Comparison of ENCODE assay signal across 16 cellular contexts in genomic region chr3:117356296-117356695, GRCh38.
"Had no signal": no experiment of that assay in that cellular context is flagged by ENCODE, and none has a peak within 500 bp of the region (broad histone marks: within the 10 kb centered on the region; RNA-seq: fewer than 3 reads in every experiment).

No MANE protein-coding gene starts in this region.

- H3K36me3 ChIP-seq: brain microvascular endothelial cell, colonic mucosa, left lung, thoracic aorta, upper lobe of left lung had no signal

- ATAC-seq: activated CD8-positive, alpha-beta T cell treated with anti-CD3 and anti-CD28 coated beads for 36 hours; activated naive CD8-positive, alpha-beta T cell treated with anti-CD3 and anti-CD28 coated beads, Interleukin-2, amount 50 U/mL, for 24 hours had no signal

- H3K9me3 ChIP-seq: colonic mucosa, thoracic aorta, upper lobe of left lung had no signal

- H3K79me2 ChIP-seq: hepatocyte had no signal

- H2AFZ ChIP-seq: hepatocyte had no signal

- H3K4me2 ChIP-seq: hepatocyte had no signal

- H3K27ac Mint-ChIP-seq: activated CD4-positive, alpha-beta T cell treated with anti-CD3 and anti-CD28 coated beads, Interleukin-2, amount 10 ng/mL, durations not matched to agents 24 days and 14 days; activated CD8-positive, alpha-beta T cell treated with anti-CD3 and anti-CD28 coated beads for 36 hours; activated naive CD4-positive, alpha-beta T cell treated with anti-CD3 and anti-CD28 coated beads, Interleukin-2, amount 10 ng/mL, durations not matched to agents 7 days and 5 days; activated naive CD8-positive, alpha-beta T cell treated with anti-CD3 and anti-CD28 coated beads, Interleukin-2, amount 50 U/mL, for 24 hours; endodermal cell; nephron progenitor cell; stimulated activated naive B cell treated with anti-CD40 and anti-IgM and Interleukin-4, amounts not matched to agents 10 μg/mL and 1 μg/mL and 100 μg/mL, for 72 hours had no signal

- H3K4me1 Mint-ChIP-seq: activated CD4-positive, alpha-beta T cell treated with anti-CD3 and anti-CD28 coated beads, Interleukin-2, amount 10 ng/mL, durations not matched to agents 24 days and 14 days; activated naive CD4-positive, alpha-beta T cell treated with anti-CD3 and anti-CD28 coated beads, Interleukin-2, amount 10 ng/mL, durations not matched to agents 7 days and 5 days; activated naive CD8-positive, alpha-beta T cell treated with anti-CD3 and anti-CD28 coated beads, Interleukin-2, amount 50 U/mL, for 24 hours; nephron progenitor cell; stimulated activated naive B cell treated with anti-CD40 and anti-IgM and Interleukin-4, amounts not matched to agents 10 μg/mL and 1 μg/mL and 100 μg/mL, for 72 hours had no signal

- H3K27ac ChIP-seq: brain microvascular endothelial cell, colonic mucosa, foreskin keratinocyte, hepatocyte, left lung, thoracic aorta, upper lobe of left lung had no signal

- H3K27me3 Mint-ChIP-seq: activated CD4-positive, alpha-beta T cell treated with anti-CD3 and anti-CD28 coated beads, Interleukin-2, amount 10 ng/mL, durations not matched to agents 24 days and 14 days; activated CD8-positive, alpha-beta T cell treated with anti-CD3 and anti-CD28 coated beads for 36 hours; activated naive CD4-positive, alpha-beta T cell treated with anti-CD3 and anti-CD28 coated beads, Interleukin-2, amount 10 ng/mL, durations not matched to agents 7 days and 5 days; activated naive CD8-positive, alpha-beta T cell treated with anti-CD3 and anti-CD28 coated beads, Interleukin-2, amount 50 U/mL, for 24 hours; stimulated activated naive B cell treated with anti-CD40 and anti-IgM and Interleukin-4, amounts not matched to agents 10 μg/mL and 1 μg/mL and 100 μg/mL, for 72 hours had no signal

- H3K4me1 ChIP-seq: colonic mucosa, foreskin keratinocyte, left lung, upper lobe of left lung had no signal

- H3K4me3 Mint-ChIP-seq: activated CD4-positive, alpha-beta T cell treated with anti-CD3 and anti-CD28 coated beads, Interleukin-2, amount 10 ng/mL, durations not matched to agents 24 days and 14 days; activated CD8-positive, alpha-beta T cell treated with anti-CD3 and anti-CD28 coated beads for 36 hours; activated naive CD4-positive, alpha-beta T cell treated with anti-CD3 and anti-CD28 coated beads, Interleukin-2, amount 10 ng/mL, durations not matched to agents 7 days and 5 days; activated naive CD8-positive, alpha-beta T cell treated with anti-CD3 and anti-CD28 coated beads, Interleukin-2, amount 50 U/mL, for 24 hours; endodermal cell; nephron progenitor cell; stimulated activated naive B cell treated with anti-CD40 and anti-IgM and Interleukin-4, amounts not matched to agents 10 μg/mL and 1 μg/mL and 100 μg/mL, for 72 hours had no signal

- H3K36me3 Mint-ChIP-seq: activated naive CD4-positive, alpha-beta T cell treated with anti-CD3 and anti-CD28 coated beads, Interleukin-2, amount 10 ng/mL, durations not matched to agents 7 days and 5 days; stimulated activated naive B cell treated with anti-CD40 and anti-IgM and Interleukin-4, amounts not matched to agents 10 μg/mL and 1 μg/mL and 100 μg/mL, for 72 hours had no signal

- DNase-seq: activated CD4-positive, alpha-beta T cell treated with anti-CD3 and anti-CD28 coated beads, Interleukin-2, amount 10 ng/mL, durations not matched to agents 24 days and 14 days; activated CD8-positive, alpha-beta T cell treated with anti-CD3 and anti-CD28 coated beads for 36 hours; activated naive CD4-positive, alpha-beta T cell treated with anti-CD3 and anti-CD28 coated beads, Interleukin-2, amount 10 ng/mL, durations not matched to agents 7 days and 5 days; activated naive CD8-positive, alpha-beta T cell treated with anti-CD3 and anti-CD28 coated beads, Interleukin-2, amount 50 U/mL, for 24 hours; activated T-cell treated with anti-CD3 and anti-CD28 coated beads, Interleukin-2, amount 50 U/mL, for 1 hour; brain microvascular endothelial cell; central memory CD4-positive, alpha-beta T cell; foreskin keratinocyte; left lung; stimulated activated naive B cell treated with anti-CD40 and anti-IgM and Interleukin-4, amounts not matched to agents 10 μg/mL and 1 μg/mL and 100 μg/mL, for 72 hours; upper lobe of left lung had no signal

- H3K27me3 ChIP-seq: brain microvascular endothelial cell, colonic mucosa, foreskin keratinocyte, hepatocyte, left lung, upper lobe of left lung had no signal

- H3K4me3 ChIP-seq: colonic mucosa, hepatocyte, left lung, thoracic aorta, upper lobe of left lung had no signal
